ENCODE assay signal across 24 cellular contexts in the genomic region with DNA sequence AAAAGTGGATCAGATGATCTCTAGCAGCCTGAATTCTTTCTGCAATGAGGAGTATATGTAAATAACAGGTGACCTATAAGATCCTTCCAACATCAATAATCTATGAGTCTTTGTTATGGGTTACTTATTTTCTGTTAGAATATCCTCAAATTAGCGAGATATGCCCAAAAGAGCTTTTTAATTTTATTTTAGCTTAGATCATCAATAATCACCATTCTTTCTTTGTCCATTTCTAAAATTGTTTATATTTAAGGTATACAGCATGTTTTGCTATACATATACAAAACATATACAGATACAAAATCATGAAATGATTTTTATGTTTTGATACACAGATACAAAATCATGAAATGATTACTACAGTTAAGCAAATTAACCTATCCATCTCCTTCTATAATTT.
"Had no signal": no experiment of that assay in that cellular context is flagged by ENCODE, and none has a peak within 500 bp of the region (broad histone marks: within the 10 kb centered on the region; RNA-seq: fewer than 3 reads in every experiment).

No MANE protein-coding gene starts in this region.

- H3K9me3 Mint-ChIP-seq: activated CD4-positive, alpha-beta memory T cell treated with anti-CD3 and anti-CD28 coated beads, Interleukin-2, amount 10 ng/mL, durations not matched to agents 7 days and 5 days; activated naive CD4-positive, alpha-beta T cell treated with anti-CD3 and anti-CD28 coated beads for 36 hours; activated T-helper 17 cell treated with anti-CD3 and anti-CD28 coated beads, Interleukin-2, amount 50 U/mL, for 72 hours; T-cell had no signal

- H3K27ac ChIP-seq: brain microvascular endothelial cell, cardiac muscle cell, SK-N-MC, WERI-Rb-1 had no signal

- H3K4me3 Mint-ChIP-seq: activated CD4-positive, alpha-beta memory T cell treated with anti-CD3 and anti-CD28 coated beads, Interleukin-2, amount 10 ng/mL, durations not matched to agents 7 days and 5 days; activated CD4-positive, alpha-beta T cell treated with anti-CD3 and anti-CD28 coated beads for 36 hours; activated naive CD4-positive, alpha-beta T cell treated with anti-CD3 and anti-CD28 coated beads for 36 hours; activated naive CD8-positive, alpha-beta T cell; activated T-helper 17 cell treated with anti-CD3 and anti-CD28 coated beads, Interleukin-2, amount 50 U/mL, for 72 hours; T-cell had no signal

- DNase-seq: activated CD4-positive, alpha-beta memory T cell treated with anti-CD3 and anti-CD28 coated beads, Interleukin-2, amount 10 ng/mL, durations not matched to agents 7 days and 5 days; activated CD4-positive, alpha-beta T cell treated with anti-CD3 and anti-CD28 coated beads for 36 hours; activated CD4-positive, alpha-beta T cell treated with anti-CD3 and anti-CD28 coated beads, Interleukin-2, amount 50 U/mL, for 1 hour; activated gamma-delta T cell; activated naive CD4-positive, alpha-beta T cell treated with anti-CD3 and anti-CD28 coated beads for 36 hours; activated T-cell treated with anti-CD3 and anti-CD28 coated beads for 4 hours; activated T-cell treated with anti-CD3 and anti-CD28 coated beads, Interleukin-2, amount 50 U/mL, for 48 hours; brain microvascular endothelial cell; NCI-H1048; NCI-H1930; NCI-H2107; NCI-H2171 treated with DMSO at 0.1 percent for 48 hours; NCI-H226; NCI-H526; NCI-H774; OCI-M1; RPMI8226; T-cell; WERI-Rb-1 had no signal

- H3K36me3 ChIP-seq: brain microvascular endothelial cell, cardiac muscle cell, WERI-Rb-1 had no signal

- H3K4me3 ChIP-seq: cardiac muscle cell, SK-N-MC had no signal

- H3K27ac Mint-ChIP-seq: activated CD4-positive, alpha-beta memory T cell treated with anti-CD3 and anti-CD28 coated beads, Interleukin-2, amount 10 ng/mL, durations not matched to agents 7 days and 5 days; activated CD4-positive, alpha-beta T cell treated with anti-CD3 and anti-CD28 coated beads for 36 hours; activated naive CD4-positive, alpha-beta T cell treated with anti-CD3 and anti-CD28 coated beads for 36 hours; activated naive CD8-positive, alpha-beta T cell; activated T-helper 17 cell treated with anti-CD3 and anti-CD28 coated beads, Interleukin-2, amount 50 U/mL, for 72 hours; T-cell had no signal

- ATAC-seq: activated CD4-positive, alpha-beta T cell treated with anti-CD3 and anti-CD28 coated beads for 36 hours; activated T-helper 17 cell treated with anti-CD3 and anti-CD28 coated beads, Interleukin-2, amount 50 U/mL, for 72 hours; Panc1; T-cell had no signal

- H3K27me3 Mint-ChIP-seq: activated CD4-positive, alpha-beta memory T cell treated with anti-CD3 and anti-CD28 coated beads, Interleukin-2, amount 10 ng/mL, durations not matched to agents 7 days and 5 days; activated CD4-positive, alpha-beta T cell treated with anti-CD3 and anti-CD28 coated beads for 36 hours; activated naive CD8-positive, alpha-beta T cell; activated T-helper 17 cell treated with anti-CD3 and anti-CD28 coated beads, Interleukin-2, amount 50 U/mL, for 72 hours; T-cell had no signal

- H3K27me3 ChIP-seq: brain microvascular endothelial cell, cardiac muscle cell had no signal
